In the genomic region with DNA sequence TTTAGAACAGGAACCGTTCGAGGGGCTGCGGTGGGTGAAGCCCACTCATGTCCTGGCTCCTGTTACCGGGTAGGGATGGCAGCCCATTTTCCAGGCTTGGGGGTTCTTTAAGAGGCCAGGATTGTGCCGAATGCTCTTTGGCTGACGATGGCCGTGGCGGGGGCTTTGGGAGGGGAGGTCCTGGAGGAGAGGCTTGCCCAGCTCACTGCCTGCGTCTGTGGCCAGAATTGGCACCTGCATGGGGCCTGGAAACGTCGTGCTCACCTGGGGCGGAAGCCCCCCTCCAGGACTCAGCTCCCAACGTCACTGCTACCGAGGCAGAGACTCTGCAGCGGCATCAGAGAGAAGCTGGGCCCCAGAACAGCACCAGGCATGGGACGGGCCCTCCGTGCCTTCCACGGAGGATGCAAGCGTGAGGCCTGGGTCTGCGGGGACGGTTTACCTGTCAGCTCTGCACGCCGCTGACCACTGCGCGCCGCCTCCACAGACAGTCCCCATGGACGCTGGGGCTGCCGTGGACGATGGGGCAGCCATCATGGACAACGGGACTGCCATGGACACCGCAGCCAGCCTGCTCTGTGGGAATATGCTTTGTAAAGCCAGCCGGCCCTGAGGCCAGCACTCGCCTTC, we compare ENCODE assay signal across 20 cellular contexts.
DNase-seq lines count a peak whose midpoint lies in the region; ATAC-seq, FAIRE-seq and TF ChIP-seq lines count a peak whose summit lies in the region.
"Had no signal": no experiment of that assay in that cellular context is flagged by ENCODE, and none has a peak within 500 bp of the region (broad histone marks: within the 10 kb centered on the region; RNA-seq: fewer than 3 reads in every experiment).

No MANE protein-coding gene starts in this region.

- H3K27ac ChIP-seq in aorta (ENCODE audit: low read depth in 1 of 2, low read length in 2 of 2) = no peak overlapping the region
- H3K27ac ChIP-seq: esophagus squamous epithelium, neural progenitor cell, vagina, WERI-Rb-1 had no signal

- ATAC-seq in stimulated activated naive CD8-positive, alpha-beta T cell treated with anti-CD3 and anti-CD28 coated beads, Interleukin-15, Interleukin-2, amounts not matched to agents 100 U/mL and 50 U/mL, for 24 hours = peak; percentile 10
- no peak for ATAC-seq in stimulated activated naive CD8-positive, alpha-beta T cell treated with anti-CD3 and anti-CD28 coated beads, Interleukin-15, amount 100 ng/mL, for 72 hours
- no peak for ATAC-seq in naive thymus-derived CD8-positive, alpha-beta T cell
- ATAC-seq in aorta (ENCODE audit: low FRiP score) = peak; percentile 34
- ATAC-seq in HG03139 (IDR thresholded peaks at IDR 0.05; ENCODE audit: unreplicated experiment) = no peak

- no peaks in the 10 kb centered on the region for H3K9me3 Mint-ChIP-seq in stimulated activated naive CD8-positive, alpha-beta T cell treated with anti-CD3 and anti-CD28 coated beads, Interleukin-15, amount 100 ng/mL, for 72 hours
- H3K9me3 Mint-ChIP-seq in glutamatergic neuron (ENCODE audit: unreplicated experiment) = peaks cover 2% of the 10 kb centered on the region
- no peaks in the 10 kb centered on the region for H3K9me3 Mint-ChIP-seq in naive thymus-derived CD8-positive, alpha-beta T cell
- H3K9me3 Mint-ChIP-seq: neural progenitor cell; T-helper 1 cell treated with Interleukin-12 subunit alpha and Interleukin-12 subunit beta and Interleukin-4 antibody, amounts not matched to agents 30 μg/mL and 1 μg/mL, for 36 hours had no signal

- no peak overlapping the region for H3K4me3 ChIP-seq in aorta (ENCODE audit: low read length in 2 of 2)
- H3K4me3 ChIP-seq: esophagus squamous epithelium, neural progenitor cell, vagina had no signal

- DNase-seq in stimulated activated naive CD8-positive, alpha-beta T cell treated with anti-CD3 and anti-CD28 coated beads, Interleukin-15, Interleukin-2, amounts not matched to agents 100 U/mL and 50 U/mL, for 24 hours = no peak
- no peak for DNase-seq in stimulated activated naive CD8-positive, alpha-beta T cell treated with anti-CD3 and anti-CD28 coated beads, Interleukin-15, amount 100 ng/mL, for 72 hours
- DNase-seq in glutamatergic neuron = peak; percentile 12
- DNase-seq in naive thymus-derived CD8-positive, alpha-beta T cell = peak in 2 of 10 donors; percentile 3 to 53
- peak; percentile 33 to 69 for DNase-seq in aorta
- DNase-seq in GM10248 (ENCODE audit: extremely low spot score) = no peak
- DNase-seq in HTR-8/SVneo (ENCODE audit: insufficient read length, low spot score) = no peak
- DNase-seq: amniotic stem cell, esophagus squamous epithelium, Kasumi-1, NCI-H1105, NCI-H526, retina, SIG-M5, WERI-Rb-1 had no signal

- TF ChIP-seq CTCF in glutamatergic neuron (IDR thresholded peaks at IDR 0.05; ENCODE audit: partially characterized antibody, unreplicated experiment) (no peak), GM10248 (IDR thresholded peaks at IDR 0.05; ENCODE audit: control extremely low read depth, extremely low read depth, low read depth, missing control alignments) (no peak)

- no peaks in the 10 kb centered on the region for H3K4me1 ChIP-seq in aorta (ENCODE audit: control insufficient read depth in 1 of 2, insufficient read depth in 2 of 2, low read length in 2 of 2)
- H3K4me1 ChIP-seq: esophagus squamous epithelium, neural progenitor cell, vagina had no signal

- no peaks in the 10 kb centered on the region for H3K27me3 Mint-ChIP-seq in stimulated activated naive CD8-positive, alpha-beta T cell treated with anti-CD3 and anti-CD28 coated beads, Interleukin-15, amount 100 ng/mL, for 72 hours
- peaks cover 4% of the 10 kb centered on the region for H3K27me3 Mint-ChIP-seq in glutamatergic neuron (ENCODE audit: unreplicated experiment)
- no peaks in the 10 kb centered on the region for H3K27me3 Mint-ChIP-seq in naive thymus-derived CD8-positive, alpha-beta T cell

- no peaks in the 10 kb centered on the region for H3K9me3 ChIP-seq in aorta (ENCODE audit: control insufficient read depth, low read length)
- H3K9me3 ChIP-seq: esophagus squamous epithelium, vagina had no signal

- peaks cover 8% of the 10 kb centered on the region for H3K36me3 Mint-ChIP-seq in glutamatergic neuron (ENCODE audit: unreplicated experiment)
- peaks cover 0 to 6% (median 4%) of the 10 kb centered on the region in 3 donors for H3K36me3 Mint-ChIP-seq in naive thymus-derived CD8-positive, alpha-beta T cell
- H3K36me3 Mint-ChIP-seq: neural progenitor cell had no signal

- intact Hi-C loops in aorta (cut with DNase I) = no loop called here

- H3K27me3 ChIP-seq in aorta (ENCODE audit: control insufficient read depth in 1 of 2, insufficient read depth in 2 of 2, low read length in 1 of 2) = no peaks in the 10 kb centered on the region
- H3K27me3 ChIP-seq: esophagus squamous epithelium, neural progenitor cell, vagina had no signal

- POLR2A ChIA-PET in naive thymus-derived CD8-positive, alpha-beta T cell (lab: Charles Lee) = no interaction called here
- POLR2A ChIA-PET in GM10248 (lab: Yijun Ruan, JAX) = no interaction called here

- H3K4me1 Mint-ChIP-seq in stimulated activated naive CD8-positive, alpha-beta T cell treated with anti-CD3 and anti-CD28 coated beads, Interleukin-15, amount 100 ng/mL, for 72 hours = peaks cover 23% of the 10 kb centered on the region
- no peaks in the 10 kb centered on the region for H3K4me1 Mint-ChIP-seq in glutamatergic neuron (ENCODE audit: low read depth, unreplicated experiment)
- H3K4me1 Mint-ChIP-seq in naive thymus-derived CD8-positive, alpha-beta T cell = peaks cover 6 to 20% (median 12%) of the 10 kb centered on the region in 4 donors

- CTCF ChIA-PET in GM10248 (lab: Yijun Ruan, JAX) = no interaction called here

- H3K36me3 ChIP-seq in aorta (ENCODE audit: control insufficient read depth in 1 of 2, insufficient read depth in 2 of 2, low read length in 1 of 2) = no peaks in the 10 kb centered on the region
- H3K36me3 ChIP-seq: neural progenitor cell, vagina, WERI-Rb-1 had no signal

- FAIRE-seq in HTR-8/SVneo (lab: Jason Lieb, UNC) = no peak
- FAIRE-seq: G401.6 had no signal

- H3K27ac Mint-ChIP-seq in stimulated activated naive CD8-positive, alpha-beta T cell treated with anti-CD3 and anti-CD28 coated beads, Interleukin-15, amount 100 ng/mL, for 72 hours = no peak overlapping the region
- H3K27ac Mint-ChIP-seq in glutamatergic neuron (ENCODE audit: unreplicated experiment) = no peak overlapping the region
- H3K27ac Mint-ChIP-seq in naive thymus-derived CD8-positive, alpha-beta T cell = peak overlapping the region in 9 of 10 donors; percentile 13 to 95 (median 82)
- H3K27ac Mint-ChIP-seq: T-helper 1 cell treated with Interleukin-12 subunit alpha and Interleukin-12 subunit beta and Interleukin-4 antibody, amounts not matched to agents 30 μg/mL and 1 μg/mL, for 36 hours had no signal

- 96% methylated on average over 33 of the region's 33 CpGs for WGBS in aorta, 2 donors

- H3K4me3 Mint-ChIP-seq in stimulated activated naive CD8-positive, alpha-beta T cell treated with anti-CD3 and anti-CD28 coated beads, Interleukin-15, amount 100 ng/mL, for 72 hours = no peak overlapping the region
- no peak overlapping the region for H3K4me3 Mint-ChIP-seq in glutamatergic neuron (ENCODE audit: unreplicated experiment)
- peak overlapping the region in 4 of 10 donors; percentile 30 to 67 (median 62) for H3K4me3 Mint-ChIP-seq in naive thymus-derived CD8-positive, alpha-beta T cell
- H3K4me3 Mint-ChIP-seq: neural progenitor cell; T-helper 1 cell treated with Interleukin-12 subunit alpha and Interleukin-12 subunit beta and Interleukin-4 antibody, amounts not matched to agents 30 μg/mL and 1 μg/mL, for 36 hours had no signal

Comparison
In these comparisons a context has a peak if more than half of its experiments do, and no peak if none do; other contexts are left out.
1. ATAC-seq: peak in stimulated activated naive CD8-positive, alpha-beta T cell treated with anti-CD3 and anti-CD28 coated beads, Interleukin-15, Interleukin-2, amounts not matched to agents 100 U/mL and 50 U/mL, for 24 hours (single experiment) and aorta (single experiment); none in stimulated activated naive CD8-positive, alpha-beta T cell treated with anti-CD3 and anti-CD28 coated beads, Interleukin-15, amount 100 ng/mL, for 72 hours (single experiment), naive thymus-derived CD8-positive, alpha-beta T cell (0 of 2) and HG03139 (single experiment).
2. DNase-seq: peak in glutamatergic neuron (single experiment) and aorta (2 of 2); none in stimulated activated naive CD8-positive, alpha-beta T cell treated with anti-CD3 and anti-CD28 coated beads, Interleukin-15, Interleukin-2, amounts not matched to agents 100 U/mL and 50 U/mL, for 24 hours (single experiment), stimulated activated naive CD8-positive, alpha-beta T cell treated with anti-CD3 and anti-CD28 coated beads, Interleukin-15, amount 100 ng/mL, for 72 hours (0 of 2), GM10248 (single experiment) and HTR-8/SVneo (single experiment).
3. H3K27ac Mint-ChIP-seq: peak in naive thymus-derived CD8-positive, alpha-beta T cell (9 of 10); none in stimulated activated naive CD8-positive, alpha-beta T cell treated with anti-CD3 and anti-CD28 coated beads, Interleukin-15, amount 100 ng/mL, for 72 hours (0 of 2) and glutamatergic neuron (single experiment).